Comparison of ENCODE assay signal across 8 cellular contexts in the genomic region with DNA sequence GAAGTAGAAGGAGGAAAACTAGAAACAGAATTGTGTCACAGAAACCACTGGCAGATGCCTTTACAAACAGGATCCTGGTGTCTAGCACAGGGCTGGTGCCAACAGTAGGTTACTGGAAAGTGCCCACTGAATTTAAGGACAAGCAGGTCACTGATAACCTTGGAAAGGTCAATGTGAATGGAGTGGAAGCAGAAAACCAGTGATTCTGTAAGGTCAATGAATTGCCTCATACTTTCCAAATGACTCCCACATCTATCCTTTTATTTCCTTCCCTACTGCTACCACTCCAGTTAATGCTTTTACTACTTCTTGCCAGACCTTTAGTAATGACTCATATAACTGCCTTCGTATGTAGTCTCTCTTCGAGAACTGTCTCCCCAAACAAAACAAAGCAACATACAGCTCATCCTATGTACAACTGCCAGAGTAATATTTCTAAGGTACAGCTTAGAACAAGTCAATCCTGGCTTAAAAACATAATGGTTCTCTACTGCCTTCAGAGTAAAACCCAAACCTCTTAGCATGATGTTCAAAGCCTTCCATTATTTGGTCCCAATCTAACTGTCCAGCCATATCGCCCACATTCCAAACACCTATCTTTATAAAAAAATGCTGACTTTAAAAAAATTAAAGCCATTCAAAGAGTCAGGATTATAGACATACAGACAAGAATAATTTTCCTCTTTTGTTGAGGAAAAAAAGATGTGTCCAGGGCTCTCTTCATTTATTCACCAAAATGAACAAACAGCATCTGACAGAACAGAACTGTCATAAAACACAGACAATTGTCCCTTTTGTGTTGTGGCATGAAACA. TPM values are rescaled to one million over a fixed set of nuclear protein-coding genes. Genes with fewer than 3 reads are reported as not detected.
A peak's percentile ranks its signal among the peaks of the same experiment; 100 is the strongest.
DNase-seq lines count a peak whose midpoint lies in the region; ATAC-seq, FAIRE-seq and TF ChIP-seq lines count a peak whose summit lies in the region.

No MANE protein-coding gene starts in this region.

- no peak overlapping the region for H3K9ac ChIP-seq in OCI-LY3 (ENCODE audit: low read length)

- H3F3A ChIP-seq in PC-9 (ENCODE audit: insufficient read depth, low read depth) = no peaks in the 10 kb centered on the region

- H3K9me2 ChIP-seq in PC-9 (ENCODE audit: insufficient read depth) = no peaks in the 10 kb centered on the region

- H3K4me1 ChIP-seq in A673 (ENCODE audit: insufficient read depth, low read length, poor library complexity, severe bottlenecking) = peaks cover 26% of the 10 kb centered on the region
- peaks cover 83% of the 10 kb centered on the region for H3K4me1 ChIP-seq in OCI-LY3 (ENCODE audit: low read length)
- H3K4me1 ChIP-seq in heart left ventricle = peaks cover 17 to 100% (median 90%) of the 10 kb centered on the region in 12 donors
- H3K4me1 ChIP-seq in PC-9 (replicated peaks; ENCODE audit: insufficient read depth) = peaks cover 24% of the 10 kb centered on the region

- H3K4me2 ChIP-seq in OCI-LY3 (ENCODE audit: low read length) = peak overlapping the region; percentile 52
- H3K4me2 ChIP-seq in PC-9 = no peak overlapping the region

- H4K20me1 ChIP-seq in OCI-LY3 (ENCODE audit: insufficient read depth, low read length) (peaks cover 99% of the 10 kb centered on the region), PC-9 (ENCODE audit: insufficient read depth) (no peaks in the 10 kb centered on the region)

- no peaks in the 10 kb centered on the region for H3K9me3 ChIP-seq in A673 (ENCODE audit: low read depth, low read length, poor library complexity, severe bottlenecking)
- no peaks in the 10 kb centered on the region for H3K9me3 ChIP-seq in OCI-LY3 (ENCODE audit: insufficient read depth, low read length)
- H3K9me3 ChIP-seq in heart left ventricle = no peaks in the 10 kb centered on the region
- H3K9me3 ChIP-seq in PC-9 (ENCODE audit: insufficient read depth, low read depth) = no peaks in the 10 kb centered on the region

- no peak overlapping the region for H3K4me3 ChIP-seq in A673 (ENCODE audit: low read depth, low read length, poor library complexity, severe bottlenecking)
- H3K4me3 ChIP-seq in OCI-LY3 (ENCODE audit: low read length) = peak overlapping the region; percentile 17; the same call in 1 of the 2 replicates
- no peak overlapping the region for H3K4me3 ChIP-seq in heart left ventricle
- no peak overlapping the region for H3K4me3 ChIP-seq in PC-9

- ATAC-seq in heart left ventricle (peak in 2 of 4 donors; percentile 64 to 65), HG03039 (IDR thresholded peaks at IDR 0.05; ENCODE audit: unreplicated experiment) (no peak), HG03280 (IDR thresholded peaks at IDR 0.05; ENCODE audit: unreplicated experiment) (no peak)

- H3K27ac ChIP-seq in A673 (ENCODE audit: low read depth, low read length, poor library complexity, severe bottlenecking) (no peak overlapping the region), OCI-LY3 (ENCODE audit: low read length) (peak overlapping the region; percentile 59), heart left ventricle (peak overlapping the region in 7 of 12 donors; percentile 22 to 66 (median 37)), PC-9 (no peak overlapping the region)

- H3K27me3 ChIP-seq in A673 (replicated peaks; ENCODE audit: insufficient read depth, low read depth, low read length, poor library complexity) (no peaks in the 10 kb centered on the region), OCI-LY3 (ENCODE audit: low read depth, low read length) (no peaks in the 10 kb centered on the region), heart left ventricle (no peaks in the 10 kb centered on the region), PC-9 (ENCODE audit: insufficient read depth, low read depth) (no peaks in the 10 kb centered on the region)

- peak; percentile 51 for FAIRE-seq in GM19239 (lab: Jason Lieb, UNC)

- BruUV-seq in A673 (replicated peaks; lab: Mats Ljungman, UMichigan) (no TSS peak), PC-9 (replicated peaks; lab: Mats Ljungman, UMichigan) (no TSS peak)

- intact Hi-C loops in A673 (cut with micrococcal nuclease; ENCODE audit: unreplicated experiment) = no loop called here
- intact Hi-C loops in heart left ventricle (cut with DNase I) = no loop called here
- intact Hi-C loops in PC-9 (cut with micrococcal nuclease; ENCODE audit: unreplicated experiment) = no loop called here

- H3K36me3 ChIP-seq in A673 (ENCODE audit: insufficient read depth, low read length, poor library complexity, severe bottlenecking) (no peaks in the 10 kb centered on the region), OCI-LY3 (replicated peaks; ENCODE audit: low read depth, low read length) (peaks cover 9% of the 10 kb centered on the region), heart left ventricle (no peaks in the 10 kb centered on the region), PC-9 (ENCODE audit: low read depth) (no peaks in the 10 kb centered on the region)

- DNase-seq in A673 (ENCODE audit: low spot score) (peak; percentile 12), GM19239 (ENCODE audit: insufficient read length, low spot score) (peak; percentile 10), heart left ventricle (no peak), PC-9 (no peak), NCI-H1417 treated with DMSO at 0.1 percent for 48 hours (lab: John Stamatoyannopoulos, UW) (no peak)

- WGBS in heart left ventricle, 4 donors = 63 to 75% (median 68%) methylated on average over 3 of the region's 3 CpGs

- H3K79me2 ChIP-seq in OCI-LY3 (ENCODE audit: low read length) (peaks cover 100% of the 10 kb centered on the region), PC-9 (ENCODE audit: low read depth) (peaks cover 50% of the 10 kb centered on the region)

- H2AFZ ChIP-seq in OCI-LY3 (ENCODE audit: low read depth, low read length) (no peak overlapping the region), PC-9 (no peak overlapping the region)

- no peak for TF ChIP-seq CTCF in A673 (conservative IDR thresholded peaks at IDR 0.05; ENCODE audit: low read depth, low read length)
- no peak for TF ChIP-seq CTCF in OCI-LY3 (IDR thresholded peaks at IDR 0.05; ENCODE audit: low read depth, low read length)
- no peak for TF ChIP-seq CTCF in heart left ventricle (IDR thresholded peaks at IDR 0.05)
- TF ChIP-seq CTCF in PC-9 (conservative IDR thresholded peaks at IDR 0.05) = no peak

- TF ChIP-seq POLR2A in heart left ventricle (IDR thresholded peaks at IDR 0.05) = no peak

- POLR2A ChIA-PET in A673 (lab: Charles Lee; ENCODE audit: low non-redundant PET) = no interaction called here
- POLR2A ChIA-PET in PC-9 (lab: Charles Lee; ENCODE audit: unreplicated experiment) = no interaction called here

- CTCF ChIA-PET in A673 (lab: Charles Lee) = no interaction called here
- CTCF ChIA-PET in PC-9 (lab: Charles Lee) = interaction anchor here (0.5 kb wide), 1 partner anchor 10 kb away, joined by 10 read pairs; no protein-coding TSS in a partner anchor

RNA-seq across cellular contexts. Expression of a gene that starts 52.5 kb away (rescaled TPM):
- total RNA-seq in A673 (2021) (12.7 and 15.3 TPM in 2 replicates), heart left ventricle (10 to 100 TPM; 29.6 to 73.7 (median 50.6) TPM), PC-9 (2021) (48.8 and 52.8 TPM in 2 replicates)
- 10 to 100 TPM; 10.4 to 21.5 TPM for polyA plus RNA-seq in heart left ventricle

Comparison
In these comparisons a context has a peak if more than half of its experiments do, and no peak if none do; other contexts are left out.
1. DNase-seq: peak in A673 (single experiment) and GM19239 (single experiment); none in heart left ventricle (0 of 5), PC-9 (0 of 2) and NCI-H1417 treated with DMSO at 0.1 percent for 48 hours (single experiment).
2. H3K27ac ChIP-seq: peak in OCI-LY3 (single experiment) and heart left ventricle (7 of 12); none in A673 (single experiment) and PC-9 (single experiment).